15 cellular contexts compared by ENCODE assay signal in genomic region chr7:141486959-141487358, GRCh38.
"Had no signal": no experiment of that assay in that cellular context is flagged by ENCODE, and none has a peak within 500 bp of the region (broad histone marks: within the 10 kb centered on the region; RNA-seq: fewer than 3 reads in every experiment).

No MANE protein-coding gene starts in this region.

- H3K36me3 Mint-ChIP-seq: naive thymus-derived CD8-positive, alpha-beta T cell; stimulated activated memory B cell treated with anti-CD40 and anti-IgM and Interleukin-4, amounts not matched to agents 10 μg/mL and 1 μg/mL and 100 μg/mL, for 72 hours had no signal

- H3K27me3 ChIP-seq: foreskin keratinocyte, transverse colon had no signal

- H3K4me1 Mint-ChIP-seq: naive thymus-derived CD8-positive, alpha-beta T cell; stimulated activated memory B cell treated with anti-CD40 and anti-IgM and Interleukin-4, amounts not matched to agents 10 μg/mL and 1 μg/mL and 100 μg/mL, for 72 hours had no signal

- H3K9me3 Mint-ChIP-seq: dendritic cell treated with granulocyte-macrophage colony-stimulating factor and Interleukin-4, amounts not matched to agents 40 ng/mL and 50 ng/mL, for 4 days; naive thymus-derived CD8-positive, alpha-beta T cell; stimulated activated memory B cell treated with anti-CD40 and anti-IgM and Interleukin-4, amounts not matched to agents 10 μg/mL and 1 μg/mL and 100 μg/mL, for 72 hours; stimulated activated naive CD8-positive, alpha-beta T cell treated with anti-CD3 and anti-CD28 coated beads, Interleukin-15, Interleukin-2, amounts not matched to agents 100 ng/mL and 50 ng/mL, for 24 hours had no signal

- DNase-seq: erythroblast; foreskin keratinocyte; kidney glomerular epithelial cell; mucosa of descending colon; naive thymus-derived CD8-positive, alpha-beta T cell; posterior cingulate gyrus; spleen; stimulated activated CD4-positive, alpha-beta T cell treated with anti-CD3 and anti-CD28 coated beads, Interleukin-15, amount 100 ng/mL, for 24 hours; stimulated activated CD4-positive, alpha-beta T cell treated with anti-CD3 and anti-CD28 coated beads, Interleukin-1b, Interleukin-23, amount 100 ng/mL, for 48 hours; stimulated activated CD4-positive, alpha-beta T cell treated with anti-CD3 and anti-CD28 coated beads, Interleukin-4, amount 100 ng/mL, for 24 hours; transverse colon had no signal

- H3K4me1 ChIP-seq: foreskin keratinocyte, spleen, transverse colon had no signal

- H3K4me3 Mint-ChIP-seq: dendritic cell treated with granulocyte-macrophage colony-stimulating factor and Interleukin-4, amounts not matched to agents 40 ng/mL and 50 ng/mL, for 4 days; naive thymus-derived CD8-positive, alpha-beta T cell; stimulated activated memory B cell treated with anti-CD40 and anti-IgM and Interleukin-4, amounts not matched to agents 10 μg/mL and 1 μg/mL and 100 μg/mL, for 72 hours; stimulated activated naive CD8-positive, alpha-beta T cell treated with anti-CD3 and anti-CD28 coated beads, Interleukin-15, Interleukin-2, amounts not matched to agents 100 ng/mL and 50 ng/mL, for 24 hours had no signal

- H3K4me3 ChIP-seq: mucosa of descending colon, spleen, transverse colon had no signal

- H3K27ac ChIP-seq: foreskin keratinocyte, spleen, transverse colon had no signal

- H3K27ac Mint-ChIP-seq: dendritic cell treated with granulocyte-macrophage colony-stimulating factor and Interleukin-4, amounts not matched to agents 40 ng/mL and 50 ng/mL, for 4 days; naive thymus-derived CD8-positive, alpha-beta T cell; stimulated activated memory B cell treated with anti-CD40 and anti-IgM and Interleukin-4, amounts not matched to agents 10 μg/mL and 1 μg/mL and 100 μg/mL, for 72 hours; stimulated activated naive CD8-positive, alpha-beta T cell treated with anti-CD3 and anti-CD28 coated beads, Interleukin-15, Interleukin-2, amounts not matched to agents 100 ng/mL and 50 ng/mL, for 24 hours had no signal

- H3K36me3 ChIP-seq: spleen, transverse colon had no signal

- ATAC-seq: foreskin keratinocyte; mucosa of descending colon; naive thymus-derived CD8-positive, alpha-beta T cell; sciatic nerve; stimulated activated memory B cell treated with anti-CD40 and anti-IgM and Interleukin-4, amounts not matched to agents 10 μg/mL and 1 μg/mL and 100 μg/mL, for 72 hours had no signal

- H3K9me3 ChIP-seq: mucosa of descending colon, spleen, transverse colon had no signal
